In genomic region chr6:161272600-161273355, GRCh38 we compare ENCODE assay signal across 8 cellular contexts. TPM values are rescaled to one million over a fixed set of nuclear protein-coding genes. Genes with fewer than 3 reads are reported as not detected.
DNase-seq lines count a peak whose midpoint lies in the region; ATAC-seq and TF ChIP-seq lines count a peak whose summit lies in the region.

No MANE protein-coding gene starts in this region.

- DNase-seq in DND-41 (peak; percentile 17), MG63 (no peak), body of pancreas (peak in 3 of 4 donors; percentile 31 to 51 (median 34)), left lung (no peak), testis (no peak), DMS153 (lab: John Stamatoyannopoulos, UW) (no peak), erythroblast (lab: John Stamatoyannopoulos, UW) (no peak)

- TF ChIP-seq POLR2A in body of pancreas (IDR thresholded peaks at IDR 0.05) (no peak), testis (IDR thresholded peaks at IDR 0.05) (no peak), erythroblast (IDR thresholded peaks at IDR 0.05; ENCODE audit: low read length) (no peak)

- H3K79me2 ChIP-seq in DND-41 (ENCODE audit: insufficient read depth, low read length): no peaks in the 10 kb centered on the region

- no peak for ATAC-seq in DND-41 (ENCODE audit: insufficient read depth, low read depth)
- ATAC-seq in body of pancreas: peak; percentile 51
- peak; percentile 43 for ATAC-seq in left lung
- ATAC-seq in HG03025 (IDR thresholded peaks at IDR 0.05; ENCODE audit: low FRiP score, unreplicated experiment): no peak

- H3K36me3 ChIP-seq in DND-41 (ENCODE audit: insufficient read depth, low read length): no peaks in the 10 kb centered on the region
- peaks cover 3% of the 10 kb centered on the region; the same call in 1 of the 2 replicates for H3K36me3 ChIP-seq in MG63
- no peaks in the 10 kb centered on the region for H3K36me3 ChIP-seq in body of pancreas (replicated peaks in 1 of 2; ENCODE audit: insufficient read depth in 1 of 2, low read depth in 2 of 2)
- no peaks in the 10 kb centered on the region for H3K36me3 ChIP-seq in left lung
- H3K36me3 ChIP-seq in testis (ENCODE audit: low read depth, missing control alignments): no peaks in the 10 kb centered on the region

- H3K27me3 ChIP-seq in DND-41 (ENCODE audit: insufficient read depth, low read length, poor library complexity) (no peaks in the 10 kb centered on the region), MG63 (no peaks in the 10 kb centered on the region), body of pancreas (no peaks in the 10 kb centered on the region), left lung (no peaks in the 10 kb centered on the region), testis (no peaks in the 10 kb centered on the region)

- peak overlapping the region; percentile 66 for H3K4me2 ChIP-seq in DND-41 (ENCODE audit: insufficient read depth, low read length)

- H3K27ac ChIP-seq in DND-41 (ENCODE audit: low read length) (no peak overlapping the region), body of pancreas (peak overlapping the region in 1 of 4 donors; percentile 66), left lung (peak overlapping the region in 1 of 2 donors; percentile 85), testis (no peak overlapping the region)

- H3K9me3 ChIP-seq in DND-41 (ENCODE audit: insufficient read depth, low read length, severe bottlenecking): no peaks in the 10 kb centered on the region
- no peaks in the 10 kb centered on the region for H3K9me3 ChIP-seq in MG63
- H3K9me3 ChIP-seq in body of pancreas: no peaks in the 10 kb centered on the region
- H3K9me3 ChIP-seq in left lung: no peaks in the 10 kb centered on the region
- no peaks in the 10 kb centered on the region for H3K9me3 ChIP-seq in testis

- 36 to 41% methylated on average over 11 of the region's 11 CpGs for WGBS in body of pancreas, 2 donors
- 40 to 45% methylated on average over 11 of the region's 11 CpGs for WGBS in testis, 2 donors

- TF ChIP-seq CTCF in DND-41 (IDR thresholded peaks at IDR 0.05; ENCODE audit: borderline replicate concordance, extremely low read depth, low read length, poor library complexity, severe bottlenecking): no peak
- TF ChIP-seq CTCF in body of pancreas (IDR thresholded peaks at IDR 0.05): no peak
- TF ChIP-seq CTCF in left lung (IDR thresholded peaks at IDR 0.05): no peak
- no peak for TF ChIP-seq CTCF in testis (IDR thresholded peaks at IDR 0.05)

- intact Hi-C loops in body of pancreas (cut with DNase I) (no loop called here), left lung (cut with DNase I) (no loop called here), testis (cut with DNase I; ENCODE audit: low total_unique reads) (no loop called here)

- peak overlapping the region; percentile 32 to 67; a peak in 3 of 4 replicates for H3K4me3 ChIP-seq in DND-41 (ENCODE audit: low read depth in 1 of 2, low read length in 2 of 2)
- peak overlapping the region; percentile 66 for H3K4me3 ChIP-seq in MG63
- H3K4me3 ChIP-seq in body of pancreas: peak overlapping the region in 1 of 2 donors; percentile 38
- H3K4me3 ChIP-seq in left lung: peak overlapping the region; percentile 65
- peak overlapping the region; percentile 58 to 59 for H3K4me3 ChIP-seq in testis

- no peaks in the 10 kb centered on the region for H4K20me1 ChIP-seq in DND-41 (ENCODE audit: insufficient read depth, low read length)

- H3K4me1 ChIP-seq in DND-41 (ENCODE audit: insufficient read depth, low read length) (peaks cover 15% of the 10 kb centered on the region), body of pancreas (peaks cover 22% of the 10 kb centered on the region), left lung (peaks cover 0 to 19% of the 10 kb centered on the region in 2 donors), testis (no peaks in the 10 kb centered on the region)

- peak overlapping the region; percentile 53 for H2AFZ ChIP-seq in DND-41 (ENCODE audit: low read depth, low read length)

- peak overlapping the region; percentile 40 for H3K9ac ChIP-seq in DND-41 (ENCODE audit: low read depth, low read length)

RNA-seq across cellular contexts. Expression of gene AGPAT4, which starts 1.1 kb away (rescaled TPM):
- total RNA-seq in MG63 (2014; rRNA removed; shearing (Covaris generic); ENCODE audit: low replicate concordance): 1.5 and 5.8 TPM in 2 replicates
- total RNA-seq in body of pancreas: 1 to 10 TPM; 1.3 to 2.6 TPM
- 10 to 100 TPM; 13.4 to 14.8 TPM for total RNA-seq in left lung
- total RNA-seq in testis: 1 to 10 TPM; 5.4 to 7.2 TPM
- polyA plus RNA-seq in testis (ENCODE audit: insufficient read depth, low read depth, low replicate concordance): 6.4 TPM

Comparison
In these comparisons a context has a peak if more than half of its experiments do, and no peak if none do; other contexts are left out.
1. ATAC-seq: peak in body of pancreas (single experiment) and left lung (single experiment); none in DND-41 (single experiment) and HG03025 (single experiment).
2. DNase-seq: peak in DND-41 (single experiment) and body of pancreas (3 of 4); none in MG63 (single experiment), left lung (0 of 2), testis (single experiment), DMS153 (single experiment) and erythroblast (0 of 2).